ENCODE assay signal across 1 cellular context in the genomic region with DNA sequence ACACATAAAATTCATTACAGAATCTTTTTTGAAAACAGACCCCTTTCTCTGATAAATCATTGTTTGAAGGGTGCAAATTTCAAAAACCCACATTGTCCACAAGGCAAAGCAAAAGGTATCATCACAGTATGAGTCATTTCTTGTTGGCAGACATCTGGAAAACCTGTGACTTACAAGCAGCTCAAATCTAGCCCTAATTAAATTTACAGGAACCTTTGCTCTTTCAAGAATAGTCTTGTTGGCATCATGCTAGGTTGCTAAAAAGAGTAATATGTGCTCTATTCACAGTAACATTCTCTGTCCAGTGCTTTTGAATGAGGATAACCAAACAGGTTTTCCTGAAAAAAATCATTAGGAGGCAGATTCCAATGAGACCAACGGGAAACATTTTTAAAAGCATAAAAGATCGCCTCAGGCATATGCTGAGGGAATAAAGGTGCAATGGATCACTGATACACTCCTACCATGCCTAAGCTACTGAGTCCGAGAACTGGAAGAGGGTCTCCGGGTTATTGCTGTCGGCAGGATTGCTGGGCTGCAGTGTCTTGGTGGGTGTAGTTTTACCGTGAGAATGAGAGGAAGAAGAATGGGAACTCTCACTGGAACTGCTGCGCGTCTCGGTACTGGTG.
TF ChIP-seq lines count a peak whose summit lies in the region.

No MANE protein-coding gene starts in this region.

TF ChIP-seq in HEK293, 187 proteins besides CTCF, POLR2A, EP300 and RAD21 (continued from another document):
- TF ChIP-seq, protein P1, sequence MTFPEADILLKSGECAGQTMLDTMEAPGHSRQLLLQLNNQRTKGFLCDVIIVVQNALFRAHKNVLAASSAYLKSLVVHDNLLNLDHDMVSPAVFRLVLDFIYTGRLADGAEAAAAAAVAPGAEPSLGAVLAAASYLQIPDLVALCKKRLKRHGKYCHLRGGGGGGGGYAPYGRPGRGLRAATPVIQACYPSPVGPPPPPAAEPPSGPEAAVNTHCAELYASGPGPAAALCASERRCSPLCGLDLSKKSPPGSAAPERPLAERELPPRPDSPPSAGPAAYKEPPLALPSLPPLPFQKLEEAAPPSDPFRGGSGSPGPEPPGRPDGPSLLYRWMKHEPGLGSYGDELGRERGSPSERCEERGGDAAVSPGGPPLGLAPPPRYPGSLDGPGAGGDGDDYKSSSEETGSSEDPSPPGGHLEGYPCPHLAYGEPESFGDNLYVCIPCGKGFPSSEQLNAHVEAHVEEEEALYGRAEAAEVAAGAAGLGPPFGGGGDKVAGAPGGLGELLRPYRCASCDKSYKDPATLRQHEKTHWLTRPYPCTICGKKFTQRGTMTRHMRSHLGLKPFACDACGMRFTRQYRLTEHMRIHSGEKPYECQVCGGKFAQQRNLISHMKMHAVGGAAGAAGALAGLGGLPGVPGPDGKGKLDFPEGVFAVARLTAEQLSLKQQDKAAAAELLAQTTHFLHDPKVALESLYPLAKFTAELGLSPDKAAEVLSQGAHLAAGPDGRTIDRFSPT (tag by site-specific recombination; IDR thresholded peaks at IDR 0.05) = no peak
- TF ChIP-seq ZNF548 (tag by site-specific recombination; IDR thresholded peaks at IDR 0.05) (no peak), ZNF654 (tag by site-specific recombination; IDR thresholded peaks at IDR 0.05; ENCODE audit: low read depth) (no peak), ZNF175 (tag by site-specific recombination; IDR thresholded peaks at IDR 0.05) (no peak), SP7 (tag by site-specific recombination; IDR thresholded peaks at IDR 0.05) (peak; percentile 88), ZNF366 (tag by site-specific recombination; conservative IDR thresholded peaks at IDR 0.05) (peak; percentile 48), GFI1B (tag by site-specific recombination; IDR thresholded peaks at IDR 0.05) (no peak), ZBTB48 (tag by site-specific recombination; IDR thresholded peaks at IDR 0.05) (no peak)
